ENCODE assay signal across 16 cellular contexts in the genomic region with DNA sequence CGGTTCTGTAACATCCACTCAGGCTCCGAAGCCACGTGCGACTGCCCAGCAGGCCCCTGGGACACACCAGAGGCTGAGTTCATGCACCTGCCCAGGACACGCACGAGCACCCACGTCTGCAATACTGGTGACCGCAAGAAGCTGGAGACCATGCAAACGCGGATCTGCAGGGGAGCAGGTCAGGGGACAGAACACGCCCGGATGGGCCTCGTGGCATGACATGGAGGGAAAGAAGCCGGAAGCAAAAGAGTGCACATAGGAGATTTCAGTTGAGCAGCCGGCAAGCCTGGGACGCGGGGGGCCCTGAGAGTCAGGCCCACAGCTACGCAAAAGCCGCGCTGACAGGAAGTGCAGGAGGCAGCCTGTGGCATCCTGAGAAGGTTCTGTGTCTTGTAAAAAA.
DNase-seq lines count a peak whose midpoint lies in the region; ATAC-seq and TF ChIP-seq lines count a peak whose summit lies in the region.
"Had no signal": no experiment of that assay in that cellular context is flagged by ENCODE, and none has a peak within 500 bp of the region (broad histone marks: within the 10 kb centered on the region; RNA-seq: fewer than 3 reads in every experiment).

No MANE protein-coding gene starts in this region.

- H3K4me1 Mint-ChIP-seq in activated CD4-positive, alpha-beta T cell treated with anti-CD3 and anti-CD28 coated beads, Interleukin-2, amount 10 ng/mL, durations not matched to agents 24 days and 14 days, result peaks cover 49% of the 10 kb centered on the region
- H3K4me1 Mint-ChIP-seq in CD4-positive, CD25-positive, alpha-beta regulatory T cell, result peaks cover 14 to 66% (median 47%) of the 10 kb centered on the region in 4 donors

- H3K36me3 ChIP-seq in CD4-positive, CD25-positive, alpha-beta regulatory T cell (ENCODE audit: control insufficient read depth, insufficient read depth, low read length), result no peaks in the 10 kb centered on the region
- H3K36me3 ChIP-seq in mucosa of descending colon (ENCODE audit: low read depth), result no peaks in the 10 kb centered on the region
- H3K36me3 ChIP-seq: prostate gland had no signal

- no peak for DNase-seq in activated CD4-positive, alpha-beta T cell treated with anti-CD3 and anti-CD28 coated beads, Interleukin-2, amount 10 ng/mL, durations not matched to agents 24 days and 14 days
- DNase-seq in activated CD4-positive, alpha-beta T cell treated with anti-CD3 and anti-CD28 coated beads for 4 hours, result no peak
- DNase-seq in CD4-positive, CD25-positive, alpha-beta regulatory T cell, result peak in 1 of 3 donors; percentile 62
- DNase-seq in activated effector memory CD4-positive, alpha-beta T cell treated with anti-CD3 and anti-CD28 coated beads, Interleukin-2, amount 50 U/mL, for 16 hours, result peak; percentile 71
- peak in 2 of 3 donors; percentile 36 to 53 for DNase-seq in mucosa of descending colon
- no peak for DNase-seq in NCI-H1436 treated with DMSO at 0.1 percent for 48 hours (lab: John Stamatoyannopoulos, UW)
- DNase-seq in kidney tubule cell (ENCODE audit: low spot score), result no peak
- DNase-seq: 8988T, HFFc6, NCI-H187 treated with DMSO at 0.1 percent for 48 hours, NCI-H524, PC-9 had no signal

- no peak overlapping the region for H3K4me3 ChIP-seq in CD4-positive, CD25-positive, alpha-beta regulatory T cell (ENCODE audit: low read depth, low read length)
- H3K4me3 ChIP-seq in mucosa of descending colon, result no peak overlapping the region
- H3K4me3 ChIP-seq: PC-9, prostate gland had no signal

- ATAC-seq in CD4-positive, CD25-positive, alpha-beta regulatory T cell (ENCODE audit: low read depth in 2 of 2), result peak; percentile 32 to 54
- ATAC-seq in mucosa of descending colon, result peak; percentile 12
- ATAC-seq in HG03139 (IDR thresholded peaks at IDR 0.05; ENCODE audit: unreplicated experiment), result no peak
- ATAC-seq: WTC11 had no signal

- H3K27me3 Mint-ChIP-seq in activated CD4-positive, alpha-beta T cell treated with anti-CD3 and anti-CD28 coated beads, Interleukin-2, amount 10 ng/mL, durations not matched to agents 24 days and 14 days, result no peaks in the 10 kb centered on the region
- peaks cover 10% of the 10 kb centered on the region for H3K27me3 Mint-ChIP-seq in CD4-positive, CD25-positive, alpha-beta regulatory T cell

- H3K9me3 Mint-ChIP-seq in activated CD4-positive, alpha-beta T cell treated with anti-CD3 and anti-CD28 coated beads, Interleukin-2, amount 10 ng/mL, durations not matched to agents 24 days and 14 days, result peaks cover 9% of the 10 kb centered on the region
- H3K9me3 Mint-ChIP-seq in CD4-positive, CD25-positive, alpha-beta regulatory T cell, result peaks cover 0 to 1% (median 0%) of the 10 kb centered on the region in 7 donors
- H3K9me3 Mint-ChIP-seq: WTC11 had no signal

- H3K36me3 Mint-ChIP-seq in activated CD4-positive, alpha-beta T cell treated with anti-CD3 and anti-CD28 coated beads, Interleukin-2, amount 10 ng/mL, durations not matched to agents 24 days and 14 days (ENCODE audit: low read depth), result peaks cover 6% of the 10 kb centered on the region
- H3K36me3 Mint-ChIP-seq in CD4-positive, CD25-positive, alpha-beta regulatory T cell, result no peaks in the 10 kb centered on the region
- H3K36me3 Mint-ChIP-seq: WTC11 had no signal

- no peaks in the 10 kb centered on the region for H3K27me3 ChIP-seq in CD4-positive, CD25-positive, alpha-beta regulatory T cell (ENCODE audit: control insufficient read depth, insufficient read depth, low read length)

- no peak overlapping the region for H3K27ac Mint-ChIP-seq in activated CD4-positive, alpha-beta T cell treated with anti-CD3 and anti-CD28 coated beads, Interleukin-2, amount 10 ng/mL, durations not matched to agents 24 days and 14 days
- H3K27ac Mint-ChIP-seq in CD4-positive, CD25-positive, alpha-beta regulatory T cell, result peak overlapping the region; percentile 94 to 99 (median 95)
- H3K27ac Mint-ChIP-seq: activated T-helper 2 cell treated with anti-CD3 and anti-CD28 coated beads, Interferon-gamma antibody, Interleukin-2, Interleukin-4, amounts not matched to agents 10 μg/mL and 5 μg/mL and 100 μg/mL, durations not matched to agents 14 hours and 24 hours and 36 hours; HFFc6; WTC11 had no signal

- H3K9me3 ChIP-seq in CD4-positive, CD25-positive, alpha-beta regulatory T cell (ENCODE audit: control insufficient read depth in 2 of 2, low read length in 2 of 2), result peaks cover 0 to 3% of the 10 kb centered on the region in 2 experiments
- H3K9me3 ChIP-seq in mucosa of descending colon, result no peaks in the 10 kb centered on the region
- H3K9me3 ChIP-seq: prostate gland had no signal

- peak overlapping the region; percentile 15 for H3K4me3 Mint-ChIP-seq in activated CD4-positive, alpha-beta T cell treated with anti-CD3 and anti-CD28 coated beads, Interleukin-2, amount 10 ng/mL, durations not matched to agents 24 days and 14 days
- peak overlapping the region; percentile 65 to 86 (median 75) for H3K4me3 Mint-ChIP-seq in CD4-positive, CD25-positive, alpha-beta regulatory T cell
- H3K4me3 Mint-ChIP-seq: HFFc6, WTC11 had no signal

- intact Hi-C loops in activated CD4-positive, alpha-beta T cell treated with anti-CD3 and anti-CD28 coated beads, Interleukin-2, amount 10 ng/mL, durations not matched to agents 24 days and 14 days (cut with micrococcal nuclease), result loop anchor here (5.0 to 10.0 kb wide), 2 partner anchors 154 to 241 kb away; a partner anchor contains a TSS
- intact Hi-C loops in mucosa of descending colon (cut with DNase I, micrococcal nuclease), result no loop called here

- no peak for TF ChIP-seq CTCF in mucosa of descending colon (IDR thresholded peaks at IDR 0.05)

- peak overlapping the region; percentile 21 for H3K27ac ChIP-seq in CD4-positive, CD25-positive, alpha-beta regulatory T cell (ENCODE audit: insufficient read depth, low read length, poor library complexity, severe bottlenecking)
- H3K27ac ChIP-seq: PC-9, prostate gland had no signal

- H3K4me1 ChIP-seq in CD4-positive, CD25-positive, alpha-beta regulatory T cell (ENCODE audit: control insufficient read depth, insufficient read depth, low read length, poor library complexity, severe bottlenecking), result peaks cover 60% of the 10 kb centered on the region
- peaks cover 8% of the 10 kb centered on the region for H3K4me1 ChIP-seq in mucosa of descending colon (ENCODE audit: low read depth)
- H3K4me1 ChIP-seq: prostate gland had no signal

Comparison
In these comparisons a context has a peak if more than half of its experiments do, and no peak if none do; other contexts are left out.
1. DNase-seq: peak in activated effector memory CD4-positive, alpha-beta T cell treated with anti-CD3 and anti-CD28 coated beads, Interleukin-2, amount 50 U/mL, for 16 hours (single experiment) and mucosa of descending colon (2 of 3); none in activated CD4-positive, alpha-beta T cell treated with anti-CD3 and anti-CD28 coated beads, Interleukin-2, amount 10 ng/mL, durations not matched to agents 24 days and 14 days (single experiment), activated CD4-positive, alpha-beta T cell treated with anti-CD3 and anti-CD28 coated beads for 4 hours (0 of 2), NCI-H1436 treated with DMSO at 0.1 percent for 48 hours (single experiment) and kidney tubule cell (single experiment).